ENCODE assay signal across 8 cellular contexts in the genomic region with DNA sequence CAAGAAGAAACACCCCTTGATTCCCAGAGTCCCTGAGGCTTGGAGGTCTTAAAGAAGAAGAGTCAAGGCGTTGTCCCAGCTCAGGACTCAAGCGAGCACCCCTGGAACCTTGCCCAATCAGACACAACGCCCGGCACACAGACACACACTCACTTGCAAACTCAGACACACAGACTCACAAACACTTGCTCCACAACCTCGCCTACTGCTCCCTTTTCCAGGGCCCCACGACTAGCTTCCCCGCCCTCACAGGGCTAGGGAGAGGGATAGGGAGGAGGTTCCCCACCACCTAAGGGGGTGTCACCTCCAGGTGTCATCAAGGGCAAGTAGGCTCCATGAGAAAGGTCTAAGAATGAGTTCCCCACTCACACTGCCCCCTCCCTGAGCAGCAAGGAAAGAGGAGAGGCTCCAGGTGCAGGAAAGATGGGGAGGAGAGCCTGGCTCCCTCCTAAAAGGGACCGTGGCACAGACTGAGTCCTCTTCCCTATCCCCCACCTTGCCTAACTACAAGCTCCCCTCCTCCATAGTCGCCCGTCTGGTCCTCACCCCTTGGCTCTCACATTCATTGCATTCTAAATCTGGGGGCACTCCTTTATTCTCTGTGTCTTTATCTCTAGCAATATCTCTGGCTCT. TPM values are rescaled to one million over a fixed set of nuclear protein-coding genes. Genes with fewer than 3 reads are reported as not detected.
DNase-seq lines count a peak whose midpoint lies in the region; ATAC-seq and TF ChIP-seq lines count a peak whose summit lies in the region.

No MANE protein-coding gene starts in this region.

- H3K36me3 ChIP-seq in brain microvascular endothelial cell (replicated peaks) = no peaks in the 10 kb centered on the region

- TF ChIP-seq CTCF in CD4-positive, alpha-beta T cell (IDR thresholded peaks at IDR 0.05) = no peak
- TF ChIP-seq CTCF in HL-60 (IDR thresholded peaks at IDR 0.05; ENCODE audit: insufficient read depth, low read length) (no peak), MCF 10A (IDR thresholded peaks at IDR 0.05; ENCODE audit: unreplicated experiment) (no peak), nephron (IDR thresholded peaks at IDR 0.05; ENCODE audit: unreplicated experiment in 3 of 3) (no peak), brain microvascular endothelial cell (IDR thresholded peaks at IDR 0.05; ENCODE audit: low read depth, low read length, missing control alignments) (no peak)

- POLR2A ChIA-PET in CD4-positive, alpha-beta T cell (lab: Charles Lee) = interaction anchor here (0.9 to 3.7 kb wide), 2 partner anchors 9 to 14 kb away, joined by 3 to 26 read pairs; a partner anchor contains a TSS
- POLR2A ChIA-PET in MCF 10A (lab: Yijun Ruan, JAX) = interaction anchor here (1.2 to 2.4 kb wide), 3 partner anchors 13 to 47 kb away, joined by 3 to 10 read pairs (median 5); a partner anchor contains a TSS

- peaks cover 23% of the 10 kb centered on the region for H3K4me1 Mint-ChIP-seq in CD4-positive, alpha-beta T cell (ENCODE audit: low read depth)
- H3K4me1 Mint-ChIP-seq in MCF 10A (ENCODE audit: insufficient read depth, unreplicated experiment) (peaks cover 14% of the 10 kb centered on the region), nephron (peaks cover 20% of the 10 kb centered on the region)

- H3K36me3 Mint-ChIP-seq in CD4-positive, alpha-beta T cell (ENCODE audit: low read depth) = no peaks in the 10 kb centered on the region
- H3K36me3 Mint-ChIP-seq in MCF 10A (ENCODE audit: insufficient read depth, unreplicated experiment) (no peaks in the 10 kb centered on the region), nephron (ENCODE audit: low read depth) (no peaks in the 10 kb centered on the region)

- no peak overlapping the region for H3K27ac Mint-ChIP-seq in CD4-positive, alpha-beta T cell
- H3K27ac Mint-ChIP-seq in MCF 10A (ENCODE audit: low read depth, unreplicated experiment) (no peak overlapping the region), nephron (peak overlapping the region in 1 of 3 experiments; percentile 25)

- intact Hi-C loops in CD4-positive, alpha-beta T cell (cut with DNase I, micrococcal nuclease) = no loop called here
- intact Hi-C loops in MCF 10A (cut with micrococcal nuclease) = no loop called here

- H3K4me3 Mint-ChIP-seq in CD4-positive, alpha-beta T cell = peak overlapping the region; percentile 69
- H3K4me3 Mint-ChIP-seq in MCF 10A (ENCODE audit: unreplicated experiment) (peak overlapping the region; percentile 73), nephron (peak overlapping the region; percentile 26 to 87 (median 47))

- H3K27ac ChIP-seq in CD4-positive, alpha-beta T cell (ENCODE audit: low read depth, low read length) = no peak overlapping the region
- no peak overlapping the region for H3K27ac ChIP-seq in HL-60 (replicated peaks)
- H3K27ac ChIP-seq in brain microvascular endothelial cell = no peak overlapping the region

- CTCF ChIA-PET in CD4-positive, alpha-beta T cell (lab: Charles Lee) = interaction anchor here (0.6 to 5.7 kb wide), 4 partner anchors 17 to 117 kb away, joined by 3 to 22 read pairs (median 4); a partner anchor contains a TSS
- CTCF ChIA-PET in MCF 10A (lab: Yijun Ruan, JAX) = interaction anchor here (0.5 to 3.3 kb wide), 5 partner anchors 9 to 218 kb away, joined by 3 to 17 read pairs (median 6); no protein-coding TSS in a partner anchor

- peak overlapping the region; percentile 55 for H3K4me3 ChIP-seq in HL-60 (replicated peaks; ENCODE audit: insufficient read depth, low read length)
- no peak overlapping the region for H3K4me3 ChIP-seq in brain microvascular endothelial cell (ENCODE audit: low read depth, low read length)

- no peak for DNase-seq in CD4-positive, alpha-beta T cell
- no peak for DNase-seq in HL-60 (ENCODE audit: low read depth in 1 of 2, low spot score in 1 of 2)
- no peak for DNase-seq in MCF 10A (ENCODE audit: unreplicated experiment)
- DNase-seq in ACHN = no peak
- DNase-seq in brain microvascular endothelial cell = no peak

- peaks cover 49% of the 10 kb centered on the region for H3K27me3 ChIP-seq in CD4-positive, alpha-beta T cell (ENCODE audit: control insufficient read depth, insufficient read depth, low read length)
- H3K27me3 ChIP-seq in HL-60 (ENCODE audit: insufficient read depth, poor library complexity, severe bottlenecking) = peaks cover 28% of the 10 kb centered on the region
- H3K27me3 ChIP-seq in brain microvascular endothelial cell (replicated peaks) = peaks cover 46% of the 10 kb centered on the region

- no peak for ATAC-seq in CD4-positive, alpha-beta T cell (ENCODE audit: poor library complexity)
- ATAC-seq in HG03159 (IDR thresholded peaks at IDR 0.05; ENCODE audit: unreplicated experiment) = no peak
- no peak for ATAC-seq in HG02884 (IDR thresholded peaks at IDR 0.05; ENCODE audit: unreplicated experiment)

- H3K9me3 ChIP-seq in CD4-positive, alpha-beta T cell (ENCODE audit: control insufficient read depth, low read length) = no peaks in the 10 kb centered on the region

- H3K9me3 Mint-ChIP-seq in CD4-positive, alpha-beta T cell = no peaks in the 10 kb centered on the region
- H3K9me3 Mint-ChIP-seq in MCF 10A (ENCODE audit: unreplicated experiment) (no peaks in the 10 kb centered on the region), nephron (no peaks in the 10 kb centered on the region)

- peaks cover 55% of the 10 kb centered on the region for H3K27me3 Mint-ChIP-seq in CD4-positive, alpha-beta T cell
- no peaks in the 10 kb centered on the region for H3K27me3 Mint-ChIP-seq in MCF 10A (ENCODE audit: insufficient read depth, unreplicated experiment)
- peaks cover 91% of the 10 kb centered on the region for H3K27me3 Mint-ChIP-seq in nephron (ENCODE audit: low read depth)

- no TSS peak for BruUV-seq in MCF 10A (replicated peaks; lab: Mats Ljungman, UMichigan)

- in situ Hi-C loops in ACHN (cut with HindIII; ENCODE audit: low pct_ligation_motif_present, low pct_unique_long_range_greater_than_20kb, low sequenced_read_pairs) = no loop called here
- in situ Hi-C loops in brain microvascular endothelial cell (cut with HindIII; ENCODE audit: low pct_ligation_motif_present, low sequenced_read_pairs) = no loop called here

RNA-seq across cellular contexts. Expression of a gene that starts 0.7 kb away (rescaled TPM):
- total RNA-seq in CD4-positive, alpha-beta T cell = 10 to 100 TPM; 10.8 TPM
- 1.1 TPM in 1 of 2 replicates, not detected in the other for total RNA-seq in MCF 10A (2022)

RNA-seq across cellular contexts. Expression of a gene that starts 7.3 kb away (rescaled TPM):
- total RNA-seq in CD4-positive, alpha-beta T cell = 1 to 10 TPM; 1.8 to 2.7 TPM
- not detected in 2 replicates for total RNA-seq in MCF 10A (2022)

RNA-seq across cellular contexts. Expression of a gene that starts 13.5 kb away (rescaled TPM):
- 10 to 100 TPM; 32.0 to 34.6 TPM for total RNA-seq in CD4-positive, alpha-beta T cell
- 117 and 129 TPM in 2 replicates for total RNA-seq in MCF 10A (2022)

RNA-seq across cellular contexts. Expression of a gene that starts 28.4 kb away (rescaled TPM):
- total RNA-seq in CD4-positive, alpha-beta T cell = under 1 TPM; 0.30 to 0.47 TPM
- 0.28 and 0.47 TPM in 2 replicates for total RNA-seq in MCF 10A (2022)

RNA-seq across cellular contexts. Expression of a gene that starts 45.5 kb away (rescaled TPM):
- total RNA-seq in CD4-positive, alpha-beta T cell = 10 to 100 TPM; 82.3 to 85.9 TPM
- 11.0 and 13.1 TPM in 2 replicates for total RNA-seq in MCF 10A (2022)
